Comparison of ENCODE assay signal across 8 cellular contexts in the genomic region with DNA sequence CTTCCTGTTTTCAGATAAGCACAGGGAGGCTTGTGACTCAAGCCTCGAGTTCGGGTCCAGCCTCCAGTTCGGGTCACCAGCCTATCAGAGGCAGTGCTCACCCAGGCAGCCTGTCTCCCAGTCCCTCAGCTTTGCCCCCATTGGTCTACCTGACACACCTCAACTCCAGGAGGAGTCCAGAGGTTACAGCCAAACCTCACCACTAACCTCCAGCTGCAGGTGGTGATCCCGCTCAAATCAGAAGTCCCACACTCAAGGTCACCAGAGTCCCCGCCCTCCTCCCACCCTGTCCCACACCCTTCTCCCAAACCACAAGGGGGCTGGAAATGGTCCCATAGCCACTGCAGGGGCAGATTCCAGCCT. TPM values are rescaled to one million over a fixed set of nuclear protein-coding genes. Genes with fewer than 3 reads are reported as not detected.
A peak's percentile ranks its signal among the peaks of the same experiment; 100 is the strongest.
DNase-seq lines count a peak whose midpoint lies in the region; ATAC-seq and TF ChIP-seq lines count a peak whose summit lies in the region.

No MANE protein-coding gene starts in this region.

- peak overlapping the region in 1 of 2 donors; percentile 57 for H3K4me3 ChIP-seq in CD4-positive, alpha-beta memory T cell (ENCODE audit: low read length in 2 of 2)
- peak overlapping the region; percentile 43 for H3K4me3 ChIP-seq in HL-60 (replicated peaks; ENCODE audit: insufficient read depth, low read length)

- H3K4me1 Mint-ChIP-seq in CD4-positive, alpha-beta memory T cell = peaks cover 26 to 57% (median 40%) of the 10 kb centered on the region in 4 donors
- H3K4me1 Mint-ChIP-seq in activated CD8-positive, alpha-beta T cell treated with anti-CD3 and anti-CD28 coated beads, Interleukin-2, amount 10 ng/mL, durations not matched to agents 7 days and 5 days (ENCODE audit: low read depth) = peaks cover 50% of the 10 kb centered on the region

- DNase-seq in CD4-positive, alpha-beta memory T cell = no peak
- DNase-seq in HL-60 (ENCODE audit: low read depth in 1 of 2, low spot score in 1 of 2) = no peak
- DNase-seq in activated CD8-positive, alpha-beta T cell treated with anti-CD3 and anti-CD28 coated beads, Interleukin-2, amount 10 ng/mL, durations not matched to agents 7 days and 5 days = no peak
- DNase-seq in lung microvascular endothelial cell (ENCODE audit: low read depth in 2 of 2) = peak; percentile 13 to 14
- no peak for DNase-seq in globus pallidus (ENCODE audit: low spot score)
- DNase-seq in NCI-H524 treated with DMSO at 0.1 percent for 48 hours (lab: John Stamatoyannopoulos, UW) = no peak

- H3K27ac Mint-ChIP-seq in CD4-positive, alpha-beta memory T cell = peak overlapping the region; percentile 78 to 97 (median 94)
- peak overlapping the region; percentile 71 for H3K27ac Mint-ChIP-seq in activated CD8-positive, alpha-beta T cell treated with anti-CD3 and anti-CD28 coated beads, Interleukin-2, amount 10 ng/mL, durations not matched to agents 7 days and 5 days

- H3K4me1 ChIP-seq in CD4-positive, alpha-beta memory T cell (ENCODE audit: insufficient read depth, low read length) = peaks cover 42% of the 10 kb centered on the region

- intact Hi-C loops in CD4-positive, alpha-beta memory T cell (cut with micrococcal nuclease) = loop anchor here (5.0 kb wide), 2 partner anchors 44 to 134 kb away; a partner anchor contains a TSS

- H3K27me3 Mint-ChIP-seq in CD4-positive, alpha-beta memory T cell = no peaks in the 10 kb centered on the region
- no peaks in the 10 kb centered on the region for H3K27me3 Mint-ChIP-seq in activated CD8-positive, alpha-beta T cell treated with anti-CD3 and anti-CD28 coated beads, Interleukin-2, amount 10 ng/mL, durations not matched to agents 7 days and 5 days (ENCODE audit: low read depth)

- no peaks in the 10 kb centered on the region for H3K9me3 ChIP-seq in CD4-positive, alpha-beta memory T cell (ENCODE audit: control insufficient read depth in 1 of 2, low read length in 2 of 2)

- no peaks in the 10 kb centered on the region for H3K9me3 Mint-ChIP-seq in CD4-positive, alpha-beta memory T cell
- no peaks in the 10 kb centered on the region for H3K9me3 Mint-ChIP-seq in activated CD8-positive, alpha-beta T cell treated with anti-CD3 and anti-CD28 coated beads, Interleukin-2, amount 10 ng/mL, durations not matched to agents 7 days and 5 days (ENCODE audit: insufficient read depth)

- H3K36me3 ChIP-seq in CD4-positive, alpha-beta memory T cell (ENCODE audit: insufficient read depth, low read length) = no peaks in the 10 kb centered on the region

- peak overlapping the region; percentile 80 for H3K27ac ChIP-seq in CD4-positive, alpha-beta memory T cell (ENCODE audit: low read depth, low read length)
- peak overlapping the region; percentile 74 for H3K27ac ChIP-seq in HL-60 (replicated peaks)

- TF ChIP-seq CTCF in HL-60 (IDR thresholded peaks at IDR 0.05; ENCODE audit: insufficient read depth, low read length) = no peak

- POLR2A ChIA-PET in CD4-positive, alpha-beta memory T cell (lab: Charles Lee; ENCODE audit: partially characterized antibody) = interaction anchor here (1.0 to 2.9 kb wide), 4 partner anchors 46 to 174 kb away, joined by 3 to 13 read pairs (median 4); a partner anchor contains a TSS
- POLR2A ChIA-PET in activated CD8-positive, alpha-beta T cell treated with anti-CD3 and anti-CD28 coated beads, Interleukin-2, amount 10 ng/mL, durations not matched to agents 7 days and 5 days (lab: Charles Lee) = interaction anchor here (0.8 to 3.3 kb wide), 2 partner anchors 10 to 42 kb away, joined by 3 to 13 read pairs; a partner anchor contains a TSS

- peak overlapping the region; percentile 85 to 93 (median 89) for H3K4me3 Mint-ChIP-seq in CD4-positive, alpha-beta memory T cell
- H3K4me3 Mint-ChIP-seq in activated CD8-positive, alpha-beta T cell treated with anti-CD3 and anti-CD28 coated beads, Interleukin-2, amount 10 ng/mL, durations not matched to agents 7 days and 5 days = peak overlapping the region; percentile 80

- peaks cover 15 to 17% of the 10 kb centered on the region in 2 donors for H3K36me3 Mint-ChIP-seq in CD4-positive, alpha-beta memory T cell
- H3K36me3 Mint-ChIP-seq in activated CD8-positive, alpha-beta T cell treated with anti-CD3 and anti-CD28 coated beads, Interleukin-2, amount 10 ng/mL, durations not matched to agents 7 days and 5 days (ENCODE audit: low read depth) = peaks cover 10% of the 10 kb centered on the region

- no peaks in the 10 kb centered on the region for H3K27me3 ChIP-seq in CD4-positive, alpha-beta memory T cell (ENCODE audit: insufficient read depth, low read length)
- H3K27me3 ChIP-seq in HL-60 (ENCODE audit: insufficient read depth, poor library complexity, severe bottlenecking) = no peaks in the 10 kb centered on the region

- ATAC-seq in activated CD8-positive, alpha-beta T cell treated with anti-CD3 and anti-CD28 coated beads, Interleukin-2, amount 10 ng/mL, durations not matched to agents 7 days and 5 days = no peak
- ATAC-seq in HG03159 (IDR thresholded peaks at IDR 0.05; ENCODE audit: unreplicated experiment) (no peak), HG03342 (IDR thresholded peaks at IDR 0.05; ENCODE audit: unreplicated experiment) (no peak)

- CTCF ChIA-PET in CD4-positive, alpha-beta memory T cell (lab: Charles Lee; ENCODE audit: partially characterized antibody) = interaction anchor here (0.5 to 1.7 kb wide), 7 partner anchors 14 to 148 kb away, joined by 3 to 10 read pairs (median 4); no protein-coding TSS in a partner anchor
- CTCF ChIA-PET in activated CD8-positive, alpha-beta T cell treated with anti-CD3 and anti-CD28 coated beads, Interleukin-2, amount 10 ng/mL, durations not matched to agents 7 days and 5 days (lab: Charles Lee) = interaction anchor here (1.2 to 1.3 kb wide), 3 partner anchors 35 to 130 kb away, joined by 3 to 5 read pairs (median 3); no protein-coding TSS in a partner anchor

RNA-seq across cellular contexts. Expression of a gene that starts 42.1 kb away (rescaled TPM):
- total RNA-seq in CD4-positive, alpha-beta memory T cell = 100 to 1,000 TPM in 1 of 2 experiments, 10 to 100 TPM in 1; 98.7 to 101 TPM
- polyA plus RNA-seq in CD4-positive, alpha-beta memory T cell = 10 to 100 TPM in 1 of 2 donors, 1 to 10 TPM in 1; 7.7 to 20.6 TPM
- 10 to 100 TPM; 76.1 to 76.6 TPM for total RNA-seq in activated CD8-positive, alpha-beta T cell treated with anti-CD3 and anti-CD28 coated beads, Interleukin-2, amount 10 ng/mL, durations not matched to agents 7 days and 5 days
- 14.8 and 20.0 TPM in 2 replicates for total RNA-seq in lung microvascular endothelial cell

Comparison
In these comparisons a context has a peak if more than half of its experiments do, and no peak if none do; other contexts are left out.
1. DNase-seq: peak in lung microvascular endothelial cell (2 of 2); none in CD4-positive, alpha-beta memory T cell (0 of 5), HL-60 (0 of 2), activated CD8-positive, alpha-beta T cell treated with anti-CD3 and anti-CD28 coated beads, Interleukin-2, amount 10 ng/mL, durations not matched to agents 7 days and 5 days (single experiment), globus pallidus (single experiment) and NCI-H524 treated with DMSO at 0.1 percent for 48 hours (single experiment).